Comparison of ENCODE assay signal across 28 cellular contexts in the genomic region with DNA sequence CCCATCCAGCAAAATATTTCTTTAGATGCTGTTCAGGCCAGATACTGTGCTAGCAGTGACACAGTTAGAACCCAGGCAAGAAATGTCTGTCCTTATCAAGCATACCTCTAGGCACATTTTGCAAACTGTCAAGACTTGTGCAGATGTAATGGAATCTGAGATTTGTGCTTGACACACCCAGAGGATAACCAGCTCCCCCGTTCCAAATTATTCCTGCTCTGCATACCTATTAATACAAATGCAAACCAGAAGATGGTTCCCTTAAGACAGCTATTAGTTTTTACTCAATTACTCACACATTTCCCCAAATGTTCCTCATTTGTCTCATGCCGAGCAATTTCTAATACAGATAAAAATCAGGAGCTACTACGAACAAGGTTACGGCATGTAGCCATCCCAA.
"Had no signal": no experiment of that assay in that cellular context is flagged by ENCODE, and none has a peak within 500 bp of the region (broad histone marks: within the 10 kb centered on the region; RNA-seq: fewer than 3 reads in every experiment).

No MANE protein-coding gene starts in this region.

- H3K36me3 ChIP-seq: adrenal gland had no signal

- H3K4me3 ChIP-seq: adrenal gland, body of pancreas, dorsolateral prefrontal cortex had no signal

- DNase-seq: activated CD4-positive, alpha-beta T cell treated with anti-CD3 and anti-CD28 coated beads for 48 hours; activated CD4-positive, alpha-beta T cell treated with anti-CD3 and anti-CD28 coated beads, Interleukin-2, amount 50 U/mL, for 1 hour; activated CD4-positive, alpha-beta T cell treated with anti-CD3 and anti-CD28 coated beads, Interleukin-2, amount 50 U/mL, for 48 hours; activated CD8-positive, alpha-beta memory T cell treated with anti-CD3 and anti-CD28 coated beads, Interleukin-2, amount 10 ng/mL, durations not matched to agents 7 days and 5 days; activated CD8-positive, alpha-beta memory T cell treated with anti-CD3 and anti-CD28 coated beads, Interleukin-2, amount 50 U/mL, for 4 hours; activated CD8-positive, alpha-beta T cell treated with anti-CD3 and anti-CD28 coated beads for 36 hours; activated effector memory CD4-positive, alpha-beta T cell treated with anti-CD3 and anti-CD28 coated beads, Interleukin-2, amount 50 U/mL, for 16 hours; activated naive CD4-positive, alpha-beta T cell treated with anti-CD3 and anti-CD28 coated beads for 36 hours; activated naive CD8-positive, alpha-beta T cell treated with anti-CD3 and anti-CD28 coated beads for 36 hours; activated naive CD8-positive, alpha-beta T cell treated with anti-CD3 and anti-CD28 coated beads, Interleukin-2, amount 50 U/mL, for 24 hours; activated T-cell treated with anti-CD3 and anti-CD28 coated beads, Interleukin-2, amount 50 U/mL, for 1 hour; activated T-cell treated with anti-CD3 and anti-CD28 coated beads, Interleukin-2, amount 50 U/mL, for 48 hours; adrenal gland; amygdala; aorta; body of pancreas; dorsolateral prefrontal cortex; effector memory CD4-positive, alpha-beta T cell; endodermal cell; foreskin fibroblast; T-helper 1 cell; T-helper 17 cell had no signal

- H3K9me3 ChIP-seq: adrenal gland, body of pancreas had no signal

- ATAC-seq: activated CD8-positive, alpha-beta memory T cell treated with anti-CD3 and anti-CD28 coated beads, Interleukin-2, amount 10 ng/mL, durations not matched to agents 7 days and 5 days; activated CD8-positive, alpha-beta T cell treated with anti-CD3 and anti-CD28 coated beads for 36 hours; activated naive CD8-positive, alpha-beta T cell treated with anti-CD3 and anti-CD28 coated beads, Interleukin-2, amount 50 U/mL, for 24 hours; body of pancreas; esophagus mucosa; T-helper 17 cell; WTC11 had no signal

- H3K27ac ChIP-seq: adrenal gland, body of pancreas had no signal

- H3K4me3 Mint-ChIP-seq: activated CD8-positive, alpha-beta memory T cell treated with anti-CD3 and anti-CD28 coated beads, Interleukin-2, amount 10 ng/mL, durations not matched to agents 7 days and 5 days; activated CD8-positive, alpha-beta T cell treated with anti-CD3 and anti-CD28 coated beads for 36 hours; activated naive CD4-positive, alpha-beta T cell treated with anti-CD3 and anti-CD28 coated beads for 36 hours; activated naive CD4-positive, alpha-beta T cell treated with anti-CD3 and anti-CD28 coated beads, Interleukin-2, amount 50 U/mL, for 24 hours; activated naive CD8-positive, alpha-beta T cell treated with anti-CD3 and anti-CD28 coated beads for 36 hours; activated naive CD8-positive, alpha-beta T cell treated with anti-CD3 and anti-CD28 coated beads, Interleukin-2, amount 50 U/mL, for 24 hours; activated T-helper 1 cell treated with anti-CD3 and anti-CD28 coated beads, Interleukin-12 subunit alpha, Interleukin-12 subunit beta, Interleukin-2, Interleukin-4 antibody, amounts not matched to agents 30 ng/mL and 10 ng/mL and 1 ng/mL, durations not matched to agents 14 hours and 24 hours and 36 hours; endodermal cell; T-helper 17 cell; T-helper 2 cell treated with Interferon-gamma antibody and Interleukin-4, amounts not matched to agents 5 μg/mL and 100 μg/mL, for 36 hours; WTC11 had no signal

- H3K27me3 Mint-ChIP-seq: activated CD8-positive, alpha-beta memory T cell treated with anti-CD3 and anti-CD28 coated beads, Interleukin-2, amount 10 ng/mL, durations not matched to agents 7 days and 5 days; activated CD8-positive, alpha-beta T cell treated with anti-CD3 and anti-CD28 coated beads for 36 hours; activated naive CD4-positive, alpha-beta T cell treated with anti-CD3 and anti-CD28 coated beads, Interleukin-2, amount 50 U/mL, for 24 hours; activated naive CD8-positive, alpha-beta T cell treated with anti-CD3 and anti-CD28 coated beads for 36 hours; activated naive CD8-positive, alpha-beta T cell treated with anti-CD3 and anti-CD28 coated beads, Interleukin-2, amount 50 U/mL, for 24 hours; T-helper 17 cell had no signal

- H3K9me3 Mint-ChIP-seq: activated CD8-positive, alpha-beta T cell treated with anti-CD3 and anti-CD28 coated beads for 36 hours; activated naive CD4-positive, alpha-beta T cell treated with anti-CD3 and anti-CD28 coated beads for 36 hours; activated naive CD4-positive, alpha-beta T cell treated with anti-CD3 and anti-CD28 coated beads, Interleukin-2, amount 50 U/mL, for 24 hours; activated naive CD8-positive, alpha-beta T cell treated with anti-CD3 and anti-CD28 coated beads for 36 hours; activated naive CD8-positive, alpha-beta T cell treated with anti-CD3 and anti-CD28 coated beads, Interleukin-2, amount 50 U/mL, for 24 hours; activated T-helper 1 cell treated with anti-CD3 and anti-CD28 coated beads, Interleukin-12 subunit alpha, Interleukin-12 subunit beta, Interleukin-2, Interleukin-4 antibody, amounts not matched to agents 30 ng/mL and 10 ng/mL and 1 ng/mL, durations not matched to agents 14 hours and 24 hours and 36 hours; activated T-helper 2 cell treated with anti-CD3 and anti-CD28 coated beads, Interferon-gamma antibody, Interleukin-2, Interleukin-4, amounts not matched to agents 10 μg/mL and 5 μg/mL and 100 μg/mL, durations not matched to agents 14 hours and 24 hours and 36 hours; endodermal cell; T-helper 2 cell treated with Interferon-gamma antibody and Interleukin-4, amounts not matched to agents 5 μg/mL and 100 μg/mL, for 36 hours; WTC11 had no signal

- H3K27ac Mint-ChIP-seq: activated CD8-positive, alpha-beta memory T cell treated with anti-CD3 and anti-CD28 coated beads, Interleukin-2, amount 10 ng/mL, durations not matched to agents 7 days and 5 days; activated CD8-positive, alpha-beta T cell treated with anti-CD3 and anti-CD28 coated beads for 36 hours; activated naive CD4-positive, alpha-beta T cell treated with anti-CD3 and anti-CD28 coated beads for 36 hours; activated naive CD4-positive, alpha-beta T cell treated with anti-CD3 and anti-CD28 coated beads, Interleukin-2, amount 50 U/mL, for 24 hours; activated naive CD8-positive, alpha-beta T cell treated with anti-CD3 and anti-CD28 coated beads for 36 hours; activated naive CD8-positive, alpha-beta T cell treated with anti-CD3 and anti-CD28 coated beads, Interleukin-2, amount 50 U/mL, for 24 hours; activated T-helper 1 cell treated with anti-CD3 and anti-CD28 coated beads, Interleukin-12 subunit alpha, Interleukin-12 subunit beta, Interleukin-2, Interleukin-4 antibody, amounts not matched to agents 30 ng/mL and 10 ng/mL and 1 ng/mL, durations not matched to agents 14 hours and 24 hours and 36 hours; activated T-helper 2 cell treated with anti-CD3 and anti-CD28 coated beads, Interferon-gamma antibody, Interleukin-2, Interleukin-4, amounts not matched to agents 10 μg/mL and 5 μg/mL and 100 μg/mL, durations not matched to agents 14 hours and 24 hours and 36 hours; endodermal cell; T-helper 2 cell treated with Interferon-gamma antibody and Interleukin-4, amounts not matched to agents 5 μg/mL and 100 μg/mL, for 36 hours; WTC11 had no signal

- H3K27me3 ChIP-seq: adrenal gland, body of pancreas, dorsolateral prefrontal cortex had no signal

- H3K36me3 Mint-ChIP-seq: WTC11 had no signal
